8 cellular contexts compared by ENCODE assay signal in genomic region chr12:19757317-19757877, GRCh38.
DNase-seq lines count a peak whose midpoint lies in the region; ATAC-seq and TF ChIP-seq lines count a peak whose summit lies in the region.

No MANE protein-coding gene starts in this region.

- H3K27me3 ChIP-seq in WERI-Rb-1 (ENCODE audit: insufficient read depth, low read depth, severe bottlenecking): no peaks in the 10 kb centered on the region

- TF ChIP-seq CTCF in LNCaP clone FGC (IDR thresholded peaks at IDR 0.05; ENCODE audit: control insufficient read depth, extremely low read depth, insufficient read depth) (peak; percentile 82), WERI-Rb-1 (IDR thresholded peaks at IDR 0.05; ENCODE audit: low read depth, low read length) (peak; percentile 61)

- no peak overlapping the region for H3K27ac ChIP-seq in WERI-Rb-1

- ATAC-seq in HG02571 (IDR thresholded peaks at IDR 0.05; ENCODE audit: unreplicated experiment): no peak

- H3K4me3 ChIP-seq in LNCaP clone FGC (ENCODE audit: low read depth, low read length) (no peak overlapping the region), WERI-Rb-1 (ENCODE audit: low read depth, low read length) (no peak overlapping the region)

- H3K9me3 ChIP-seq in WERI-Rb-1 (ENCODE audit: severe bottlenecking): peaks cover 6% of the 10 kb centered on the region

- H3K36me3 ChIP-seq in WERI-Rb-1: no peaks in the 10 kb centered on the region

- peak; percentile 39 for DNase-seq in DMS 273 (lab: John Stamatoyannopoulos, UW; ENCODE audit: unreplicated experiment)
- no peak for DNase-seq in DMS 273 treated with DMSO at 0.1 percent for 48 hours (lab: John Stamatoyannopoulos, UW)
- no peak for DNase-seq in LNCaP clone FGC (ENCODE audit: low read depth)
- no peak for DNase-seq in WERI-Rb-1
- DNase-seq in iris pigment epithelial cell (ENCODE audit: low read depth): peak; percentile 53
- no peak for DNase-seq in COR-L47 (lab: John Stamatoyannopoulos, UW)
- no peak for DNase-seq in C1 segment of cervical spinal cord (lab: John Stamatoyannopoulos, UW)

Comparison
In these comparisons a context has a peak if more than half of its experiments do, and no peak if none do; other contexts are left out.
1. DNase-seq: peak in DMS 273 (single experiment) and iris pigment epithelial cell (single experiment); none in DMS 273 treated with DMSO at 0.1 percent for 48 hours (single experiment), LNCaP clone FGC (single experiment), WERI-Rb-1 (single experiment), COR-L47 (single experiment) and C1 segment of cervical spinal cord (0 of 14).